In genomic region chr3:139954146-139954545, GRCh38 we compare ENCODE assay signal across 17 cellular contexts. TPM values are rescaled to one million over a fixed set of nuclear protein-coding genes. Genes with fewer than 3 reads are reported as not detected.
"Had no signal": no experiment of that assay in that cellular context is flagged by ENCODE, and none has a peak within 500 bp of the region (broad histone marks: within the 10 kb centered on the region; RNA-seq: fewer than 3 reads in every experiment).

No MANE protein-coding gene starts in this region.

- ATAC-seq: gastroesophageal sphincter, heart left ventricle, left lung, lower lobe of right lung had no signal

- H3K9me3 ChIP-seq: esophagus muscularis mucosa, gastroesophageal sphincter, heart left ventricle, left lung, lower lobe of right lung had no signal

- H3K27me3 ChIP-seq: dorsolateral prefrontal cortex, foreskin keratinocyte, heart left ventricle, hepatocyte, left lung had no signal

- H2AFZ ChIP-seq: hepatocyte had no signal

- H3K27ac ChIP-seq: coronary artery, dorsolateral prefrontal cortex, esophagus muscularis mucosa, foreskin keratinocyte, gastroesophageal sphincter, heart left ventricle, hepatocyte, left lung, lower lobe of right lung had no signal

- H3K79me2 ChIP-seq: hepatocyte had no signal

- DNase-seq: dermis blood vessel endothelial cell; dorsolateral prefrontal cortex; effector CD4-positive, alpha-beta T cell; effector memory CD4-positive, alpha-beta T cell; heart left ventricle; hypothalamus; immature natural killer cell; kidney; left lung; lower lobe of right lung; midbrain had no signal

- H3K4me3 ChIP-seq: coronary artery, dorsolateral prefrontal cortex, esophagus muscularis mucosa, gastroesophageal sphincter, heart left ventricle, hepatocyte, left lung, lower lobe of right lung had no signal

- H3K4me1 ChIP-seq: esophagus muscularis mucosa, gastroesophageal sphincter, left lung, lower lobe of right lung had no signal

- H3K4me2 ChIP-seq: hepatocyte had no signal

- H3K36me3 ChIP-seq: esophagus muscularis mucosa, gastroesophageal sphincter, heart left ventricle, left lung, lower lobe of right lung had no signal

RNA-seq across cellular contexts. Expression of gene CLSTN2, which starts 19.2 kb away (rescaled TPM):
- total RNA-seq: mononuclear cell had no signal
- polyA plus RNA-seq: immature natural killer cell had no signal
